Comparison of ENCODE assay signal across 2 cellular contexts in genomic region chr15:74395319-74396145, GRCh38.
TF ChIP-seq lines count a peak whose summit lies in the region.

No MANE protein-coding gene starts in this region.

TF ChIP-seq in HEK293, 187 proteins besides CTCF, POLR2A, EP300 and RAD21 (continues in another document):
- TF ChIP-seq ZFHX2 (tag by site-specific recombination; conservative IDR thresholded peaks at IDR 0.05), result peak; percentile 78
- TF ChIP-seq ZNF776 (tag by site-specific recombination; IDR thresholded peaks at IDR 0.05; ENCODE audit: borderline replicate concordance), result no peak
- no peak for TF ChIP-seq SP7 (tag by site-specific recombination; IDR thresholded peaks at IDR 0.05)
- TF ChIP-seq ZNF354C (tag by site-specific recombination; IDR thresholded peaks at IDR 0.05; ENCODE audit: borderline replicate concordance, low read depth), result no peak
- TF ChIP-seq ZNF501 (tag by site-specific recombination; IDR thresholded peaks at IDR 0.05), result no peak
- TF ChIP-seq YY2 (tag by site-specific recombination; IDR thresholded peaks at IDR 0.05), result no peak
- TF ChIP-seq EGR2 (tag by site-specific recombination; IDR thresholded peaks at IDR 0.05; ENCODE audit: low read depth), result peak; percentile 93
- TF ChIP-seq, protein P1, sequence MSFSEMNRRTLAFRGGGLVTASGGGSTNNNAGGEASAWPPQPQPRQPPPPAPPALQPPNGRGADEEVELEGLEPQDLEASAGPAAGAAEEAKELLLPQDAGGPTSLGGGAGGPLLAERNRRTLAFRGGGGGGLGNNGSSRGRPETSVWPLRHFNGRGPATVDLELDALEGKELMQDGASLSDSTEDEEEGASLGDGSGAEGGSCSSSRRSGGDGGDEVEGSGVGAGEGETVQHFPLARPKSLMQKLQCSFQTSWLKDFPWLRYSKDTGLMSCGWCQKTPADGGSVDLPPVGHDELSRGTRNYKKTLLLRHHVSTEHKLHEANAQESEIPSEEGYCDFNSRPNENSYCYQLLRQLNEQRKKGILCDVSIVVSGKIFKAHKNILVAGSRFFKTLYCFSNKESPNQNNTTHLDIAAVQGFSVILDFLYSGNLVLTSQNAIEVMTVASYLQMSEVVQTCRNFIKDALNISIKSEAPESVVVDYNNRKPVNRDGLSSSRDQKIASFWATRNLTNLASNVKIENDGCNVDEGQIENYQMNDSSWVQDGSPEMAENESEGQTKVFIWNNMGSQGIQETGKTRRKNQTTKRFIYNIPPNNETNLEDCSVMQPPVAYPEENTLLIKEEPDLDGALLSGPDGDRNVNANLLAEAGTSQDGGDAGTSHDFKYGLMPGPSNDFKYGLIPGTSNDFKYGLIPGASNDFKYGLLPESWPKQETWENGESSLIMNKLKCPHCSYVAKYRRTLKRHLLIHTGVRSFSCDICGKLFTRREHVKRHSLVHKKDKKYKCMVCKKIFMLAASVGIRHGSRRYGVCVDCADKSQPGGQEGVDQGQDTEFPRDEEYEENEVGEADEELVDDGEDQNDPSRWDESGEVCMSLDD (tag by site-specific recombination; IDR thresholded peaks at IDR 0.05), result no peak
- TF ChIP-seq ZNF112 (tag by site-specific recombination; IDR thresholded peaks at IDR 0.05), result no peak
- no peak for TF ChIP-seq ZNF121 (tag by site-specific recombination; IDR thresholded peaks at IDR 0.05)
- no peak for TF ChIP-seq BCL11A (tag by site-specific recombination; IDR thresholded peaks at IDR 0.05; ENCODE audit: low read depth)
- TF ChIP-seq, protein P2, sequence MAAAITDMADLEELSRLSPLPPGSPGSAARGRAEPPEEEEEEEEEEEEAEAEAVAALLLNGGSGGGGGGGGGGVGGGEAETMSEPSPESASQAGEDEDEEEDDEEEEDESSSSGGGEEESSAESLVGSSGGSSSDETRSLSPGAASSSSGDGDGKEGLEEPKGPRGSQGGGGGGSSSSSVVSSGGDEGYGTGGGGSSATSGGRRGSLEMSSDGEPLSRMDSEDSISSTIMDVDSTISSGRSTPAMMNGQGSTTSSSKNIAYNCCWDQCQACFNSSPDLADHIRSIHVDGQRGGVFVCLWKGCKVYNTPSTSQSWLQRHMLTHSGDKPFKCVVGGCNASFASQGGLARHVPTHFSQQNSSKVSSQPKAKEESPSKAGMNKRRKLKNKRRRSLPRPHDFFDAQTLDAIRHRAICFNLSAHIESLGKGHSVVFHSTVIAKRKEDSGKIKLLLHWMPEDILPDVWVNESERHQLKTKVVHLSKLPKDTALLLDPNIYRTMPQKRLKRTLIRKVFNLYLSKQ (tag by site-specific recombination; IDR thresholded peaks at IDR 0.05; ENCODE audit: borderline replicate concordance), result no peak
- no peak for TF ChIP-seq SCRT1 (tag by site-specific recombination; IDR thresholded peaks at IDR 0.05; ENCODE audit: borderline replicate concordance)
- TF ChIP-seq ZNF239 (tag by site-specific recombination; IDR thresholded peaks at IDR 0.05), result no peak
- no peak for TF ChIP-seq ZNF146 (tag by site-specific recombination; IDR thresholded peaks at IDR 0.05)
- 0 out of 2 replicates have a peak, but pooled peaks have one; percentile 11 for TF ChIP-seq GLIS2 (tag by site-specific recombination; IDR thresholded peaks at IDR 0.05)
- no peak for TF ChIP-seq ZNF626 (tag by site-specific recombination; IDR thresholded peaks at IDR 0.05)
- TF ChIP-seq ZNF530 (tag by site-specific recombination; IDR thresholded peaks at IDR 0.05; ENCODE audit: low read depth), result no peak
- no peak for TF ChIP-seq ZNF548 (tag by site-specific recombination; IDR thresholded peaks at IDR 0.05)
- no peak for TF ChIP-seq SP2 (tag by site-specific recombination; IDR thresholded peaks at IDR 0.05)
- TF ChIP-seq ZNF223 (tag by site-specific recombination; IDR thresholded peaks at IDR 0.05), result no peak
- TF ChIP-seq ZNF48 (tag by site-specific recombination; IDR thresholded peaks at IDR 0.05), result no peak
- no peak for TF ChIP-seq ZNF513 (tag by site-specific recombination; IDR thresholded peaks at IDR 0.05)
- TF ChIP-seq ZNF2 (tag by site-specific recombination; IDR thresholded peaks at IDR 0.05), result no peak
- TF ChIP-seq PRDM6 (tag by site-specific recombination; IDR thresholded peaks at IDR 0.05), result no peak

TF ChIP-seq in GM12878, 131 proteins besides CTCF, POLR2A, EP300 and RAD21:
- TF ChIP-seq CHD1 (IDR thresholded peaks at IDR 0.05; ENCODE audit: low read depth, low read length) (no peak), CREM (IDR thresholded peaks at IDR 0.05; ENCODE audit: low read depth) (no peak), ETV6 (conservative IDR thresholded peaks at IDR 0.05 in 1 of 2, IDR thresholded peaks at IDR 0.05 in 1 of 2; ENCODE audit: borderline replicate concordance in 1 of 2, low read depth in 1 of 2) (no peak), SMAD5 (IDR thresholded peaks at IDR 0.05; ENCODE audit: low read depth) (no peak), YY1 (IDR thresholded peaks at IDR 0.05; ENCODE audit: low read depth, low read length) (no peak), ZNF217 (IDR thresholded peaks at IDR 0.05) (no peak), NRF1 (conservative IDR thresholded peaks at IDR 0.05; ENCODE audit: low read depth, low read length) (no peak), PAX5 (IDR thresholded peaks at IDR 0.05; ENCODE audit: borderline replicate concordance, low read depth, low read length) (peak; percentile 14; the same call in 1 of the 2 replicates), IRF4 (IDR thresholded peaks at IDR 0.05; ENCODE audit: low read depth, low read length) (no peak), TBL1XR1 (IDR thresholded peaks at IDR 0.05; ENCODE audit: low read depth, low read length) (no peak), ZZZ3 (IDR thresholded peaks at IDR 0.05; ENCODE audit: control insufficient read depth, insufficient read length, low read depth) (no peak), KAT2A (conservative IDR thresholded peaks at IDR 0.05; ENCODE audit: control insufficient read depth, low read depth, low read length) (no peak), LARP7 (IDR thresholded peaks at IDR 0.05) (0 out of 2 replicates have a peak, but pooled peaks have one; percentile 20), FOS (IDR thresholded peaks at IDR 0.05; ENCODE audit: borderline replicate concordance, extremely low read depth, insufficient read length) (no peak), CHD4 (IDR thresholded peaks at IDR 0.05) (no peak), HDGF (IDR thresholded peaks at IDR 0.05) (no peak), POLR2AphosphoS5 (IDR thresholded peaks at IDR 0.05; ENCODE audit: low read length) (peak; percentile 5; the same call in 1 of the 2 replicates), STAT1 (conservative IDR thresholded peaks at IDR 0.05) (no peak), BCL11A (IDR thresholded peaks at IDR 0.05; ENCODE audit: low read depth, low read length) (no peak), SUZ12 (IDR thresholded peaks at IDR 0.05; ENCODE audit: unreplicated experiment) (no peak)
- TF ChIP-seq, protein P3, sequence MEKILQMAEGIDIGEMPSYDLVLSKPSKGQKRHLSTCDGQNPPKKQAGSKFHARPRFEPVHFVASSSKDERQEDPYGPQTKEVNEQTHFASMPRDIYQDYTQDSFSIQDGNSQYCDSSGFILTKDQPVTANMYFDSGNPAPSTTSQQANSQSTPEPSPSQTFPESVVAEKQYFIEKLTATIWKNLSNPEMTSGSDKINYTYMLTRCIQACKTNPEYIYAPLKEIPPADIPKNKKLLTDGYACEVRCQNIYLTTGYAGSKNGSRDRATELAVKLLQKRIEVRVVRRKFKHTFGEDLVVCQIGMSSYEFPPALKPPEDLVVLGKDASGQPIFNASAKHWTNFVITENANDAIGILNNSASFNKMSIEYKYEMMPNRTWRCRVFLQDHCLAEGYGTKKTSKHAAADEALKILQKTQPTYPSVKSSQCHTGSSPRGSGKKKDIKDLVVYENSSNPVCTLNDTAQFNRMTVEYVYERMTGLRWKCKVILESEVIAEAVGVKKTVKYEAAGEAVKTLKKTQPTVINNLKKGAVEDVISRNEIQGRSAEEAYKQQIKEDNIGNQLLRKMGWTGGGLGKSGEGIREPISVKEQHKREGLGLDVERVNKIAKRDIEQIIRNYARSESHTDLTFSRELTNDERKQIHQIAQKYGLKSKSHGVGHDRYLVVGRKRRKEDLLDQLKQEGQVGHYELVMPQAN (conservative IDR thresholded peaks at IDR 0.05), result no peak
